In the genomic region with DNA sequence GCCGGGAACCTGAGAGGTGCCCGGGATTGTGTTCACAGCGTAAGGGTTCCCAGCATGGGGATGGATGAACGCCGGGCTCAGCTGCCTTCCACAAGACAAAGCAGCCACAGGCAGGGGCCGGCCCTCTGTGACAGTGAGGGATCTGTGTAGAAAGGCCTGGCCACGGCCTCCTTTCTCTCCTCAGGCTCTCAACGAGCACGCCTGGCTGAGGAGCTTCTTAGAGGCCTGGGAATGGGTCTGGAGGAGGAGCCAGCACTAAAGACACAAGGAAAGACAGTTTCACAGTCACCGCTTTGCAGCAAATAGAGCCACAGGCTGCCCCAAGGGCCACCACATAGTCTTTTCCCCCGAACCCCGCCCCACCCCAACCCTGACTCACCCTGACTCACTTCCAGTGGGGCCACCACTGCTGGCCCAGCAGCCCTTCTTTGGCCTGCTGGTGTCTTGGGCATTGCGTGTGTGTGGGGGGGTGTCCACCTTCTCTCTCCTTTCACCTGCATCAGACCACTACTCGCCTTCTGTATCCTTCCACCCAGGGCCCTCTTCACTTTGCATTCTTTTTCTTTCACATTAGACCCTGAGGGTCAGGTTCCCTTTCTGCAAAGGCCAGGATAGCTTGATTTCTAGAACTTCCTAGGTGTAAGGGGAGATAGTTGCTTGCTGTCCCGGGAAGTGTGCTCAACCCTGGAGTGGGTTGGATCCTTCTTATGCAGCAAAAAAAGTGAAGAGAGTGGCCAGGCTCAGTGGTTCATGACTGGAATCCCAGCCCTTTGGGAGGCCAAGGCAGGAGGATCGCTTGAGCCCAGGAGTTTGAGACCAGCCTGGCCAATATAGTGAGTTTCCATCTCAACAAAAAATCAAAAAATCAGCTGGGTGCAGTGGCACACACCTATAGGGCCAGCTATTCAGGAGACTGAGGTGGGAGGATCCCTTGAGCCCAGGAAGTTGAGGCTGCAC, we compare ENCODE assay signal across 8 cellular contexts. TPM values are rescaled to one million over a fixed set of nuclear protein-coding genes. Genes with fewer than 3 reads are reported as not detected.
A peak's percentile ranks its signal among the peaks of the same experiment; 100 is the strongest.
DNase-seq lines count a peak whose midpoint lies in the region; ATAC-seq and TF ChIP-seq lines count a peak whose summit lies in the region.

No MANE protein-coding gene starts in this region.

- TF ChIP-seq POLR2A in suprapubic skin (IDR thresholded peaks at IDR 0.05): no peak

- TF ChIP-seq EP300 in suprapubic skin (IDR thresholded peaks at IDR 0.05): no peak

- no peaks in the 10 kb centered on the region for H3K9me3 ChIP-seq in suprapubic skin

- H3K36me3 ChIP-seq in suprapubic skin: no peaks in the 10 kb centered on the region

- no peak for TF ChIP-seq CTCF in suprapubic skin (IDR thresholded peaks at IDR 0.05)

- WGBS in suprapubic skin: 72% methylated on average over 10 of the region's 16 CpGs

- no peaks in the 10 kb centered on the region for H3K9me3 Mint-ChIP-seq in effector memory CD8-positive, alpha-beta T cell

- DNase-seq in GM04504 (ENCODE audit: low read depth) (peak; percentile 83), NOMO-1 treated with DMSO at 0.1 percent for 48 hours (lab: John Stamatoyannopoulos, UW; ENCODE audit: unreplicated experiment) (peak; percentile 78), pons (ENCODE audit: low spot score) (peak; percentile 48), suprapubic skin (ENCODE audit: low spot score in 2 of 2) (no peak)
- DNase-seq in effector memory CD8-positive, alpha-beta T cell: no peak
- DNase-seq in activated naive CD4-positive, alpha-beta T cell treated with anti-CD3 and anti-CD28 coated beads, Interleukin-2, amount 50 U/mL, for 16 hours: no peak

- no peak overlapping the region for H3K4me3 ChIP-seq in suprapubic skin

- no peak overlapping the region for H3K27ac ChIP-seq in suprapubic skin

- H3K27me3 ChIP-seq in suprapubic skin: no peaks in the 10 kb centered on the region

- peaks cover 3% of the 10 kb centered on the region for H3K36me3 Mint-ChIP-seq in effector memory CD8-positive, alpha-beta T cell (ENCODE audit: insufficient read depth)

- H3K4me3 Mint-ChIP-seq in effector memory CD8-positive, alpha-beta T cell: no peak overlapping the region

- peak; percentile 26 for ATAC-seq in effector memory CD8-positive, alpha-beta T cell (replicated peaks)
- ATAC-seq in GM19035 (IDR thresholded peaks at IDR 0.05; ENCODE audit: unreplicated experiment) (no peak), HG02571 (IDR thresholded peaks at IDR 0.05; ENCODE audit: unreplicated experiment) (no peak)

- H3K27me3 Mint-ChIP-seq in effector memory CD8-positive, alpha-beta T cell: no peaks in the 10 kb centered on the region

- peaks cover 5 to 12% of the 10 kb centered on the region in 2 donors for H3K4me1 Mint-ChIP-seq in effector memory CD8-positive, alpha-beta T cell (ENCODE audit: low read depth in 2 of 2)

- H3K27ac Mint-ChIP-seq in effector memory CD8-positive, alpha-beta T cell: no peak overlapping the region

- peaks cover 25% of the 10 kb centered on the region for H3K4me1 ChIP-seq in suprapubic skin

RNA-seq across cellular contexts. Expression of gene HPCAL1, which starts 19.3 kb away (rescaled TPM):
- total RNA-seq in suprapubic skin: 10 to 100 TPM; 27.7 to 40.7 (median 35.3) TPM

Comparison
In these comparisons a context has a peak if more than half of its experiments do, and no peak if none do; other contexts are left out.
1. DNase-seq: peak in GM04504 (single experiment), NOMO-1 treated with DMSO at 0.1 percent for 48 hours (single experiment) and pons (single experiment); none in effector memory CD8-positive, alpha-beta T cell (0 of 3), activated naive CD4-positive, alpha-beta T cell treated with anti-CD3 and anti-CD28 coated beads, Interleukin-2, amount 50 U/mL, for 16 hours (single experiment) and suprapubic skin (0 of 2).